Comparison of ENCODE assay signal across 8 cellular contexts in the genomic region with DNA sequence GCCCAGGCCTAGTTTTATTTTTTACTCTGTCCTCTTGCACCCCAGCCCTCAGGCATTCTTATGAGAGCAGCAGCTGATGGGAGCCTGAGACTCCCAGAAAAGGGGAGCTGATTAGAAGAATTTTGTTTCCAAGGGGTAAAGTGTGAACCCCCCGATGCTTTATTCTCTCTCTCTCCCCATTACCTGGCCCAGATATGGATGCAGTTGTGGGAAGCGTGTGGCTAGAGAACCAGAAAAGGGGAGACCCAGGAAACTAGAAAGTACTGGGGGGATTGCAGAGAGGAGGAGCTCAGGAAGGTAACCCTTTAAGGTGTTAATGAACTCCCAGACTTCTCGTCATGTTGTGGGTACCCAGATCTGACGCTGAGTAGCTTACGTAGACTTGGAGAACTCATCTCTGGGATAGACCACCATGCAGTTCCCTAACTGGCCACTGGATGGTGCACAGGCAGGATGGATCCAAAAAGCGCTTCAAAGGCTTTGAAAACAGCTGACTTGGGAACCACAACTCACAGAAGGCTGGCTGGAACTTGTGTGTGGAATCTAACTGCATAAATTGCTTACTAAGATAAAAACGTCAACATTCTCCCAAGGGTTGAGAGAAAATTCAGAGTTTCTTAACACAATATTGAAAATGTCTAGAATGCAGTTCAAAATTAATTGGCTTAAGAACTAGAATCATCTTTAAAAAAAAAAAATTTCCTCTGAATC.
A peak's percentile ranks its signal among the peaks of the same experiment; 100 is the strongest.
DNase-seq lines count a peak whose midpoint lies in the region; ATAC-seq, FAIRE-seq and TF ChIP-seq lines count a peak whose summit lies in the region.

No MANE protein-coding gene starts in this region.

- DNase-seq in DMS79 (lab: John Stamatoyannopoulos, UW) (peak; percentile 7), HAP-1 (ENCODE audit: low spot score in 2 of 2) (peak; percentile 77 to 92), NCI-H2081 (lab: John Stamatoyannopoulos, UW) (peak; percentile 66 to 79), keratinocyte (ENCODE audit: low read depth, low spot score) (no peak)
- peak; percentile 59 for DNase-seq in activated CD4-positive, CD25-positive, alpha-beta regulatory T cell treated with anti-CD3 and anti-CD28 coated beads, Interleukin-2, amount 50 U/mL, for 16 hours (ENCODE audit: low read depth, low spot score)
- DNase-seq in central memory CD4-positive, alpha-beta T cell: peak; percentile 76
- peak; percentile 71 for DNase-seq in stimulated activated CD4-positive, alpha-beta T cell treated with anti-CD3 and anti-CD28 coated beads, Interleukin-2, amount 100 ng/mL, for 4 hours (ENCODE audit: low read depth)

- H3K79me2 ChIP-seq in keratinocyte (ENCODE audit: control insufficient read depth, insufficient read depth, low read length): no peaks in the 10 kb centered on the region

- peak; percentile 96 for FAIRE-seq in keratinocyte (lab: Jason Lieb, UNC)

- in situ Hi-C loops in HAP-1 (cut with MboI; ENCODE audit: low sequenced_read_pairs): no loop called here

- H3K4me3 ChIP-seq in HAP-1: no peak overlapping the region
- H3K4me3 ChIP-seq in keratinocyte (ENCODE audit: control insufficient read depth in 2 of 3, extremely low read depth in 1 of 3, insufficient read depth in 2 of 3, low read depth in 1 of 3, low read length in 3 of 3): no peak overlapping the region

- H2AFZ ChIP-seq in keratinocyte (ENCODE audit: control insufficient read depth, low read length): no peak overlapping the region

- no peaks in the 10 kb centered on the region for H3K27me3 ChIP-seq in HAP-1 (ENCODE audit: low read depth)
- H3K27me3 ChIP-seq in keratinocyte (ENCODE audit: control insufficient read depth, extremely low read depth, insufficient read depth, low read length): no peaks in the 10 kb centered on the region

- H3K4me1 ChIP-seq in HAP-1: peaks cover 33% of the 10 kb centered on the region
- no peaks in the 10 kb centered on the region for H3K4me1 ChIP-seq in keratinocyte (ENCODE audit: control insufficient read depth, extremely low read depth, insufficient read depth, low read length)

- H3K4me2 ChIP-seq in keratinocyte (ENCODE audit: control insufficient read depth, extremely low read depth, insufficient read depth, low read depth, low read length): no peak overlapping the region

- no peak overlapping the region for H3K9ac ChIP-seq in keratinocyte (ENCODE audit: control insufficient read depth, extremely low read depth, insufficient read depth, low read length)

- no peak overlapping the region for H3K27ac ChIP-seq in keratinocyte (ENCODE audit: control insufficient read depth, insufficient read depth, low read length)

- no peaks in the 10 kb centered on the region for H4K20me1 ChIP-seq in keratinocyte (ENCODE audit: control insufficient read depth, extremely low read depth, insufficient read depth, low read length)

- H3K9me3 ChIP-seq in HAP-1: no peaks in the 10 kb centered on the region
- no peaks in the 10 kb centered on the region for H3K9me3 ChIP-seq in keratinocyte (ENCODE audit: control insufficient read depth, low read depth, low read length)

- dilution Hi-C loops in keratinocyte (cut with MboI; ENCODE audit: extremely low pct_ligation_motif_present, low sequenced_read_pairs): no loop called here

- peaks cover 6% of the 10 kb centered on the region; the same call in 1 of the 2 replicates for H3K36me3 ChIP-seq in HAP-1 (replicated peaks)
- H3K36me3 ChIP-seq in keratinocyte (ENCODE audit: control insufficient read depth in 2 of 2, extremely low read depth in 1 of 2, insufficient read depth in 2 of 2, low read length in 2 of 2): no peaks in the 10 kb centered on the region

- no peak for ATAC-seq in HG03025 (IDR thresholded peaks at IDR 0.05; ENCODE audit: low FRiP score, unreplicated experiment)

- H3K9me1 ChIP-seq in keratinocyte (ENCODE audit: control insufficient read depth, extremely low read depth, insufficient read depth, low read length): no peaks in the 10 kb centered on the region

- peak; percentile 79 to 99 (median 92) for TF ChIP-seq CTCF in keratinocyte (optimal IDR thresholded peaks at IDR 0.05 in 1 of 3, IDR thresholded peaks at IDR 0.05 in 1 of 3, conservative IDR thresholded peaks at IDR 0.05 in 1 of 3; ENCODE audit: extremely low read depth in 1 of 3, insufficient read depth in 2 of 3, low read length in 3 of 3)
